Comparison of ENCODE assay signal across 2 cellular contexts in the genomic region with DNA sequence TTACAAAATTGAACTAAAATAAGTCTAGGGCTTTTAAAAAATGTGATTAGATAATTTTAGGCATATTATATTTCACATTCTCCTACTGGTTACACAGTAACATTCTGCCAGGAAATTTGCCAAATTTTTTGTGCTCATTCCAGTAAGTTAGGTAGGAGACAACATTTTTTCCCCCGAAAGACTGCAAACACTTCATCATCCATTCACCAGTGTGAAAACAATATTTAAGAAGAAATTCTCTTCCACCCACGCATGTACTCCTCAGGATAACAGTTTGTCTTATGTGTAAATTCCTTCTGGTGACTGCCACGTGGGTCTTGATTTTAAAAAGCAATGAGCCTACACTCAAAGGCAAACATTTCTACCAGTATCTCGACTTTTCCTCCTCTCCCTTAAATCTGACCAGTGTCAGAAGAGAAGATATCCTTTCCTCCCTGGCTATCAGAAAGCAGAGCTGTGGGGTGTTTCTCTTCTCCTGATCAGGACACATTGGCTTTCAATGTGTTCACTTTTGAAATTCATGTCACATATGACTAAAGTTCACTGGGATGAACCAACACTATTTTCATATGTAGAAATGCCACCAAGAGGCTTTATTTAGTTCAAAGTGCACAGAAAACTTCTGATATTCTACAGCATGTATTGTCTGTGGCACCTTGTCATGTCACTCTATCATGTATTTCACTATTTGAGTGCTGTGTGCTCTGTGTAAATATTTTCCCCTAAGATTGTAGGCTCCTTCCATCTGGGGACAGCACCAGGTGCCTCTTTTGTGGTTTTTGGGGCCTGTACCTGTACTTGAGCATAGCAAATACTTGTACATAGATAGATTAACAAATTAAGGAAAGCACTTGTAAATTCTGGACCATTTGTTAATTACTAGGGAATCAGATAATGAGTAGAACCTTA.
A peak's percentile ranks its signal among the peaks of the same experiment; 100 is the strongest.
TF ChIP-seq lines count a peak whose summit lies in the region.

No MANE protein-coding gene starts in this region.

TF ChIP-seq in K562, 482 proteins besides CTCF, POLR2A, EP300 and RAD21:
- TF ChIP-seq EGR1 (conservative IDR thresholded peaks at IDR 0.05) (peak; percentile 29; the same call in 1 of the 2 replicates), ETV5 (CRISPR knock-in tag; IDR thresholded peaks at IDR 0.05; ENCODE audit: low read depth) (no peak)

TF ChIP-seq in liver, 16 proteins besides CTCF, POLR2A, EP300 and RAD21:
- TF ChIP-seq GABPA (IDR thresholded peaks at IDR 0.05 in 1 of 2, conservative IDR thresholded peaks at IDR 0.05 in 1 of 2) (no peak), JUND (IDR thresholded peaks at IDR 0.05) (no peak), EGR1 (IDR thresholded peaks at IDR 0.05; ENCODE audit: low read depth in 2 of 2) (peak; percentile 39 to 85), SP1 (IDR thresholded peaks at IDR 0.05) (peak; percentile 93), HNF4A (conservative IDR thresholded peaks at IDR 0.05) (peak; percentile 81 to 88), NR2F2 (IDR thresholded peaks at IDR 0.05) (no peak), HNF4G (IDR thresholded peaks at IDR 0.05) (peak; percentile 62), RXRA (IDR thresholded peaks at IDR 0.05) (peak in 1 of 2 donors; percentile 32), FOXA1 (IDR thresholded peaks at IDR 0.05) (no peak), YY1 (IDR thresholded peaks at IDR 0.05) (peak; percentile 47), FOXA2 (IDR thresholded peaks at IDR 0.05) (no peak), TAF1 (conservative IDR thresholded peaks at IDR 0.05) (peak; percentile 64)
- TF ChIP-seq, protein P1, sequence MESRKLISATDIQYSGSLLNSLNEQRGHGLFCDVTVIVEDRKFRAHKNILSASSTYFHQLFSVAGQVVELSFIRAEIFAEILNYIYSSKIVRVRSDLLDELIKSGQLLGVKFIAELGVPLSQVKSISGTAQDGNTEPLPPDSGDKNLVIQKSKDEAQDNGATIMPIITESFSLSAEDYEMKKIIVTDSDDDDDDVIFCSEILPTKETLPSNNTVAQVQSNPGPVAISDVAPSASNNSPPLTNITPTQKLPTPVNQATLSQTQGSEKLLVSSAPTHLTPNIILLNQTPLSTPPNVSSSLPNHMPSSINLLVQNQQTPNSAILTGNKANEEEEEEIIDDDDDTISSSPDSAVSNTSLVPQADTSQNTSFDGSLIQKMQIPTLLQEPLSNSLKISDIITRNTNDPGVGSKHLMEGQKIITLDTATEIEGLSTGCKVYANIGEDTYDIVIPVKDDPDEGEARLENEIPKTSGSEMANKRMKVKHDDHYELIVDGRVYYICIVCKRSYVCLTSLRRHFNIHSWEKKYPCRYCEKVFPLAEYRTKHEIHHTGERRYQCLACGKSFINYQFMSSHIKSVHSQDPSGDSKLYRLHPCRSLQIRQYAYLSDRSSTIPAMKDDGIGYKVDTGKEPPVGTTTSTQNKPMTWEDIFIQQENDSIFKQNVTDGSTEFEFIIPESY (IDR thresholded peaks at IDR 0.05): no peak
- TF ChIP-seq, protein P2, sequence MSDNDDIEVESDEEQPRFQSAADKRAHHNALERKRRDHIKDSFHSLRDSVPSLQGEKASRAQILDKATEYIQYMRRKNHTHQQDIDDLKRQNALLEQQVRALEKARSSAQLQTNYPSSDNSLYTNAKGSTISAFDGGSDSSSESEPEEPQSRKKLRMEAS (IDR thresholded peaks at IDR 0.05): no peak
- TF ChIP-seq, protein P3, sequence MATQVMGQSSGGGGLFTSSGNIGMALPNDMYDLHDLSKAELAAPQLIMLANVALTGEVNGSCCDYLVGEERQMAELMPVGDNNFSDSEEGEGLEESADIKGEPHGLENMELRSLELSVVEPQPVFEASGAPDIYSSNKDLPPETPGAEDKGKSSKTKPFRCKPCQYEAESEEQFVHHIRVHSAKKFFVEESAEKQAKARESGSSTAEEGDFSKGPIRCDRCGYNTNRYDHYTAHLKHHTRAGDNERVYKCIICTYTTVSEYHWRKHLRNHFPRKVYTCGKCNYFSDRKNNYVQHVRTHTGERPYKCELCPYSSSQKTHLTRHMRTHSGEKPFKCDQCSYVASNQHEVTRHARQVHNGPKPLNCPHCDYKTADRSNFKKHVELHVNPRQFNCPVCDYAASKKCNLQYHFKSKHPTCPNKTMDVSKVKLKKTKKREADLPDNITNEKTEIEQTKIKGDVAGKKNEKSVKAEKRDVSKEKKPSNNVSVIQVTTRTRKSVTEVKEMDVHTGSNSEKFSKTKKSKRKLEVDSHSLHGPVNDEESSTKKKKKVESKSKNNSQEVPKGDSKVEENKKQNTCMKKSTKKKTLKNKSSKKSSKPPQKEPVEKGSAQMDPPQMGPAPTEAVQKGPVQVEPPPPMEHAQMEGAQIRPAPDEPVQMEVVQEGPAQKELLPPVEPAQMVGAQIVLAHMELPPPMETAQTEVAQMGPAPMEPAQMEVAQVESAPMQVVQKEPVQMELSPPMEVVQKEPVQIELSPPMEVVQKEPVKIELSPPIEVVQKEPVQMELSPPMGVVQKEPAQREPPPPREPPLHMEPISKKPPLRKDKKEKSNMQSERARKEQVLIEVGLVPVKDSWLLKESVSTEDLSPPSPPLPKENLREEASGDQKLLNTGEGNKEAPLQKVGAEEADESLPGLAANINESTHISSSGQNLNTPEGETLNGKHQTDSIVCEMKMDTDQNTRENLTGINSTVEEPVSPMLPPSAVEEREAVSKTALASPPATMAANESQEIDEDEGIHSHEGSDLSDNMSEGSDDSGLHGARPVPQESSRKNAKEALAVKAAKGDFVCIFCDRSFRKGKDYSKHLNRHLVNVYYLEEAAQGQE (IDR thresholded peaks at IDR 0.05): peak; percentile 44
- TF ChIP-seq, protein P4, sequence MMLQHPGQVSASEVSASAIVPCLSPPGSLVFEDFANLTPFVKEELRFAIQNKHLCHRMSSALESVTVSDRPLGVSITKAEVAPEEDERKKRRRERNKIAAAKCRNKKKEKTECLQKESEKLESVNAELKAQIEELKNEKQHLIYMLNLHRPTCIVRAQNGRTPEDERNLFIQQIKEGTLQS (IDR thresholded peaks at IDR 0.05): no peak
